14 cellular contexts compared by ENCODE assay signal in genomic region chr12:24551368-24551767, GRCh38.
DNase-seq lines count a peak whose midpoint lies in the region; ATAC-seq and TF ChIP-seq lines count a peak whose summit lies in the region.
"Had no signal": no experiment of that assay in that cellular context is flagged by ENCODE, and none has a peak within 500 bp of the region (broad histone marks: within the 10 kb centered on the region; RNA-seq: fewer than 3 reads in every experiment).

No MANE protein-coding gene starts in this region.

- peak overlapping the region; percentile 80 for H3K4me3 ChIP-seq in endocrine pancreas (ENCODE audit: control insufficient read depth, insufficient read depth, low read length)
- peak overlapping the region; percentile 13 for H3K4me3 ChIP-seq in smooth muscle cell
- H3K4me3 ChIP-seq: BLaER1 treated with 17β-estradiol and CSF1 and Interleukin-3, amounts not matched to agents 10 nM and 100 nM had no signal

- peak overlapping the region; percentile 70 for H3K4me2 ChIP-seq in smooth muscle cell
- H3K4me2 ChIP-seq: BLaER1 treated with 17β-estradiol and CSF1 and Interleukin-3, amounts not matched to agents 10 nM and 100 nM had no signal

- H3F3A ChIP-seq in smooth muscle cell (ENCODE audit: low read depth): no peaks in the 10 kb centered on the region

- H3K79me2 ChIP-seq in smooth muscle cell (ENCODE audit: low read depth): peaks cover 97% of the 10 kb centered on the region

- ATAC-seq in GM21360 (IDR thresholded peaks at IDR 0.05; ENCODE audit: unreplicated experiment): no peak
- no peak for ATAC-seq in HG02852 (IDR thresholded peaks at IDR 0.05; ENCODE audit: unreplicated experiment)
- ATAC-seq: stimulated activated naive CD8-positive, alpha-beta T cell treated with anti-CD3 and anti-CD28 coated beads, Interleukin-15, Interleukin-2, amounts not matched to agents 100 U/mL and 50 U/mL, for 24 hours had no signal

- H3K36me3 ChIP-seq in endocrine pancreas (ENCODE audit: control insufficient read depth, insufficient read depth, low read length) (no peaks in the 10 kb centered on the region), smooth muscle cell (ENCODE audit: low read depth) (no peaks in the 10 kb centered on the region)
- H3K36me3 ChIP-seq: BLaER1 treated with 17β-estradiol and CSF1 and Interleukin-3, amounts not matched to agents 10 nM and 100 nM; WERI-Rb-1 had no signal

- H3K4me1 ChIP-seq in endocrine pancreas (ENCODE audit: control insufficient read depth, insufficient read depth, low read length) (no peaks in the 10 kb centered on the region), smooth muscle cell (ENCODE audit: low read depth) (peaks cover 28% of the 10 kb centered on the region)

- H2AFZ ChIP-seq in smooth muscle cell (ENCODE audit: low read depth): peak overlapping the region; percentile 68

- H3K27me3 ChIP-seq in endocrine pancreas (ENCODE audit: control insufficient read depth, insufficient read depth, low read length) (no peaks in the 10 kb centered on the region), smooth muscle cell (ENCODE audit: low read depth) (no peaks in the 10 kb centered on the region)
- H3K27me3 ChIP-seq: BLaER1 treated with 17β-estradiol and CSF1 and Interleukin-3, amounts not matched to agents 10 nM and 100 nM had no signal

- H4K20me1 ChIP-seq in smooth muscle cell (ENCODE audit: low read depth): no peaks in the 10 kb centered on the region
- H4K20me1 ChIP-seq: BLaER1 treated with 17β-estradiol and CSF1 and Interleukin-3, amounts not matched to agents 10 nM and 100 nM had no signal

- no peak for TF ChIP-seq CTCF in smooth muscle cell (IDR thresholded peaks at IDR 0.05; ENCODE audit: borderline replicate concordance, insufficient read depth, poor library complexity, severe bottlenecking)

- DNase-seq in M059J (ENCODE audit: low read depth) (peak; percentile 7), NCI-H345 treated with DMSO at 0.1 percent for 48 hours (lab: John Stamatoyannopoulos, UW; ENCODE audit: unreplicated experiment) (peak; percentile 52), smooth muscle cell (lab: John Stamatoyannopoulos, UW; ENCODE audit: unreplicated experiment) (no peak), substantia nigra (lab: John Stamatoyannopoulos, UW) (no peak)
- DNase-seq: activated naive CD4-positive, alpha-beta T cell treated with anti-CD3 and anti-CD28 coated beads, Interleukin-2, amount 50 U/mL, for 16 hours; immature natural killer cell; NCI-H524; stimulated activated naive CD8-positive, alpha-beta T cell treated with anti-CD3 and anti-CD28 coated beads, Interleukin-15, Interleukin-2, amounts not matched to agents 100 U/mL and 50 U/mL, for 24 hours; SW 1271; WERI-Rb-1 had no signal

- H3K9ac ChIP-seq in endocrine pancreas (ENCODE audit: control insufficient read depth, insufficient read depth, low read length) (peak overlapping the region; percentile 22), smooth muscle cell (ENCODE audit: low read depth) (peak overlapping the region; percentile 48)
- H3K9ac ChIP-seq: BLaER1 treated with 17β-estradiol and CSF1 and Interleukin-3, amounts not matched to agents 10 nM and 100 nM had no signal

- H3K27ac ChIP-seq in smooth muscle cell (ENCODE audit: low read depth) (peak overlapping the region; percentile 29), substantia nigra (ENCODE audit: low read depth, low read length, poor library complexity, severe bottlenecking) (no peak overlapping the region)
- H3K27ac ChIP-seq: BLaER1 treated with 17β-estradiol and CSF1 and Interleukin-3, amounts not matched to agents 10 nM and 100 nM; WERI-Rb-1 had no signal

- WGBS in smooth muscle cell (ENCODE audit: low lambda C conversion rate): 60% methylated on average over 8 of the region's 8 CpGs

- H3K9me3 ChIP-seq in endocrine pancreas (ENCODE audit: control insufficient read depth, low read length) (no peaks in the 10 kb centered on the region), smooth muscle cell (replicated peaks; ENCODE audit: low read depth) (no peaks in the 10 kb centered on the region)

Comparison
In these comparisons a context has a peak if more than half of its experiments do, and no peak if none do; other contexts are left out.
1. DNase-seq: peak in M059J (single experiment) and NCI-H345 treated with DMSO at 0.1 percent for 48 hours (single experiment); none in smooth muscle cell (single experiment) and substantia nigra (0 of 49).